16 cellular contexts compared by ENCODE assay signal in genomic region chr14:79229383-79229875, GRCh38.
A peak's percentile ranks its signal among the peaks of the same experiment; 100 is the strongest.
DNase-seq lines count a peak whose midpoint lies in the region; ATAC-seq and TF ChIP-seq lines count a peak whose summit lies in the region.
"Had no signal": no experiment of that assay in that cellular context is flagged by ENCODE, and none has a peak within 500 bp of the region (broad histone marks: within the 10 kb centered on the region; RNA-seq: fewer than 3 reads in every experiment).

No MANE protein-coding gene starts in this region.

- H3K27me3 ChIP-seq in GM23338 (ENCODE audit: insufficient read depth) = no peaks in the 10 kb centered on the region

- DNase-seq in DMS 273 (lab: John Stamatoyannopoulos, UW; ENCODE audit: unreplicated experiment) (peak; percentile 53), GM23338 (ENCODE audit: low spot score) (no peak), SK-N-DZ (ENCODE audit: low spot score) (peak; percentile 23), nephron progenitor cell (peak; percentile 13), T1000 (lab: John Stamatoyannopoulos, UW) (no peak), left colon (no peak)
- DNase-seq in activated naive CD4-positive, alpha-beta T cell treated with anti-CD3 and anti-CD28 coated beads, Interleukin-2, amount 10 ng/mL, durations not matched to agents 7 days and 5 days = no peak
- DNase-seq: DMS153, HFFc6, NCI-H1436 treated with DMSO at 0.1 percent for 48 hours, NCI-H774, Right ventricle myocardium superior, SK-N-SH had no signal

- 0 out of 2 replicates have a peak overlapping the region, but pooled peaks have one; percentile 52 for H2AFZ ChIP-seq in GM23338

- H3K27ac ChIP-seq in GM23338 (ENCODE audit: low read depth) = no peak overlapping the region

- no peaks in the 10 kb centered on the region for H4K20me1 ChIP-seq in GM23338 (replicated peaks; ENCODE audit: insufficient read depth)

- 0 out of 3 replicates have a peak, but pooled peaks cover 5% of the 10 kb centered on the region for H3K4me1 Mint-ChIP-seq in GM23338
- peaks cover 40% of the 10 kb centered on the region for H3K4me1 Mint-ChIP-seq in nephron progenitor cell
- H3K4me1 Mint-ChIP-seq in activated naive CD4-positive, alpha-beta T cell treated with anti-CD3 and anti-CD28 coated beads, Interleukin-2, amount 10 ng/mL, durations not matched to agents 7 days and 5 days = no peaks in the 10 kb centered on the region
- H3K4me1 Mint-ChIP-seq: CD14-positive monocyte had no signal

- no peak overlapping the region for H3K4me3 Mint-ChIP-seq in GM23338
- peak overlapping the region; percentile 62 for H3K4me3 Mint-ChIP-seq in nephron progenitor cell
- no peak overlapping the region for H3K4me3 Mint-ChIP-seq in activated naive CD4-positive, alpha-beta T cell treated with anti-CD3 and anti-CD28 coated beads, Interleukin-2, amount 10 ng/mL, durations not matched to agents 7 days and 5 days
- H3K4me3 Mint-ChIP-seq: CD14-positive monocyte, HFFc6 had no signal

- H3K36me3 Mint-ChIP-seq in GM23338 (ENCODE audit: low read depth) (no peaks in the 10 kb centered on the region), nephron progenitor cell (ENCODE audit: low read depth) (no peaks in the 10 kb centered on the region)
- no peaks in the 10 kb centered on the region for H3K36me3 Mint-ChIP-seq in activated naive CD4-positive, alpha-beta T cell treated with anti-CD3 and anti-CD28 coated beads, Interleukin-2, amount 10 ng/mL, durations not matched to agents 7 days and 5 days
- H3K36me3 Mint-ChIP-seq: CD14-positive monocyte had no signal

- H3K27ac Mint-ChIP-seq in GM23338 (no peak overlapping the region), nephron progenitor cell (peak overlapping the region; percentile 95)
- no peak overlapping the region for H3K27ac Mint-ChIP-seq in activated naive CD4-positive, alpha-beta T cell treated with anti-CD3 and anti-CD28 coated beads, Interleukin-2, amount 10 ng/mL, durations not matched to agents 7 days and 5 days
- H3K27ac Mint-ChIP-seq: CD14-positive monocyte, HFFc6 had no signal

- no peaks in the 10 kb centered on the region for H3K9me2 ChIP-seq in GM23338 (ENCODE audit: insufficient read depth)
- H3K9me2 ChIP-seq: SK-N-SH had no signal

- no peaks in the 10 kb centered on the region for H3K4me1 ChIP-seq in GM23338 (ENCODE audit: insufficient read depth)

- no peaks in the 10 kb centered on the region for H3F3A ChIP-seq in GM23338 (replicated peaks; ENCODE audit: low read depth)

- H3K4me2 ChIP-seq in GM23338 = no peak overlapping the region
- H3K4me2 ChIP-seq: SK-N-SH had no signal

- intact Hi-C loops in left colon (cut with DNase I, micrococcal nuclease) = no loop called here

- TF ChIP-seq CTCF in GM23338 (conservative IDR thresholded peaks at IDR 0.05; ENCODE audit: low read depth in 2 of 2) = no peak
- TF ChIP-seq CTCF in nephron progenitor cell (IDR thresholded peaks at IDR 0.05) = no peak

- H3K9me3 Mint-ChIP-seq in GM23338 = no peaks in the 10 kb centered on the region
- H3K9me3 Mint-ChIP-seq in nephron progenitor cell = peaks cover 14% of the 10 kb centered on the region
- H3K9me3 Mint-ChIP-seq in activated naive CD4-positive, alpha-beta T cell treated with anti-CD3 and anti-CD28 coated beads, Interleukin-2, amount 10 ng/mL, durations not matched to agents 7 days and 5 days = peaks cover 2% of the 10 kb centered on the region

- H3K79me2 ChIP-seq in GM23338 (replicated peaks; ENCODE audit: insufficient read depth) = no peaks in the 10 kb centered on the region

- ATAC-seq in GM23338 = no peak; the same call in 2 of the 3 replicates
- no peak for ATAC-seq in left colon
- ATAC-seq: K562, Panc1 had no signal

- no peaks in the 10 kb centered on the region for H3K36me3 ChIP-seq in GM23338 (ENCODE audit: insufficient read depth)

- no peak overlapping the region for H3K4me3 ChIP-seq in GM23338
- H3K4me3 ChIP-seq: K562 had no signal

- H3K27me3 Mint-ChIP-seq in GM23338 (ENCODE audit: insufficient read depth, low read depth, poor library complexity) (no peaks in the 10 kb centered on the region), nephron progenitor cell (ENCODE audit: low read depth, poor library complexity) (no peaks in the 10 kb centered on the region)
- no peaks in the 10 kb centered on the region for H3K27me3 Mint-ChIP-seq in activated naive CD4-positive, alpha-beta T cell treated with anti-CD3 and anti-CD28 coated beads, Interleukin-2, amount 10 ng/mL, durations not matched to agents 7 days and 5 days

- CTCF ChIA-PET in activated naive CD4-positive, alpha-beta T cell treated with anti-CD3 and anti-CD28 coated beads, Interleukin-2, amount 10 ng/mL, durations not matched to agents 7 days and 5 days (lab: Charles Lee) = no interaction called here

TF ChIP-seq in GM23338, 12 proteins besides CTCF, POLR2A, EP300 and RAD21 (continues in another document):
- TF ChIP-seq JUNB (IDR thresholded peaks at IDR 0.05; ENCODE audit: unreplicated experiment) (no peak), POLR2AphosphoS5 (IDR thresholded peaks at IDR 0.05; ENCODE audit: low read depth) (no peak), ZNF331 (CRISPR knock-in tag; IDR thresholded peaks at IDR 0.05; ENCODE audit: low read depth) (no peak), REST (IDR thresholded peaks at IDR 0.05; ENCODE audit: unreplicated experiment) (no peak), EZH2phosphoT487 (IDR thresholded peaks at IDR 0.05; ENCODE audit: unreplicated experiment) (no peak)

Comparison
In these comparisons a context has a peak if more than half of its experiments do, and no peak if none do; other contexts are left out.
1. DNase-seq: peak in DMS 273 (single experiment), SK-N-DZ (single experiment) and nephron progenitor cell (single experiment); none in GM23338 (single experiment), T1000 (single experiment), activated naive CD4-positive, alpha-beta T cell treated with anti-CD3 and anti-CD28 coated beads, Interleukin-2, amount 10 ng/mL, durations not matched to agents 7 days and 5 days (single experiment) and left colon (0 of 2).